13 cellular contexts compared by ENCODE assay signal in the genomic region with DNA sequence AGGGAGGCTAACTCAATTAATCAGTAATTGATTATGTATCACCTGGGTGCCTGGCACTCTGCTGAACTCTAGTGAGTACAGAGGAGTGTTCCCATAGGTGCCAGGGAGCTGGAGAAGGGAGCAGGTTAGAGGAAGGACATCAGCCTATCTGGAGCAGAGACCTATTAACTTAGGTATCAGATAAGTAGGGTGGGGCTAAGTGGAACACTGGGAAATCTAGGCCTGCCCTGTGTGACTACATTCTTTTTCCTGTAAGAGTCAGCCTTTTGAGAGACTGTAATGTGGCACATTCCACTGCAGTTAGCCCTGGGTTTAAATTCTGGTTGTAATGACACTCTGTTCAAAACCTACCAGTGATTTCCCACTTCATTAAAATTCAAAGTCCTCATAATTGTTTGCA. TPM values are rescaled to one million over a fixed set of nuclear protein-coding genes. Genes with fewer than 3 reads are reported as not detected.
DNase-seq lines count a peak whose midpoint lies in the region; ATAC-seq, FAIRE-seq and TF ChIP-seq lines count a peak whose summit lies in the region.
"Had no signal": no experiment of that assay in that cellular context is flagged by ENCODE, and none has a peak within 500 bp of the region (broad histone marks: within the 10 kb centered on the region; RNA-seq: fewer than 3 reads in every experiment).

No MANE protein-coding gene starts in this region.

- H3K27me3 Mint-ChIP-seq in stimulated activated memory B cell treated with anti-CD40 and anti-IgM and Interleukin-4, amounts not matched to agents 10 μg/mL and 1 μg/mL and 100 μg/mL, for 72 hours = no peaks in the 10 kb centered on the region
- H3K27me3 Mint-ChIP-seq in H9 (ENCODE audit: low read depth) = no peaks in the 10 kb centered on the region
- H3K27me3 Mint-ChIP-seq: activated CD8-positive, alpha-beta T cell treated with anti-CD3 and anti-CD28 coated beads for 36 hours had no signal

- in situ Hi-C loops in K562 (cut with MboI) = no loop called here

- TF ChIP-seq EP300 in K562 (IDR thresholded peaks at IDR 0.05; ENCODE audit: low read length) = no peak

- H3K4ac ChIP-seq in H9 (ENCODE audit: low read depth, low read length) = no peak overlapping the region

- peak overlapping the region; percentile 1 for H3K27ac Mint-ChIP-seq in stimulated activated memory B cell treated with anti-CD40 and anti-IgM and Interleukin-4, amounts not matched to agents 10 μg/mL and 1 μg/mL and 100 μg/mL, for 72 hours
- peak overlapping the region in 1 of 3 experiments; percentile 50; a peak in 2 of 7 replicates for H3K27ac Mint-ChIP-seq in H9

- no peaks in the 10 kb centered on the region for H3K23me2 ChIP-seq in H9 (ENCODE audit: insufficient read length, low read depth, low read length, poor library complexity, severe bottlenecking)

- no peak overlapping the region for H3K4me3 Mint-ChIP-seq in stimulated activated memory B cell treated with anti-CD40 and anti-IgM and Interleukin-4, amounts not matched to agents 10 μg/mL and 1 μg/mL and 100 μg/mL, for 72 hours
- no peak overlapping the region for H3K4me3 Mint-ChIP-seq in H9
- H3K4me3 Mint-ChIP-seq: activated CD8-positive, alpha-beta T cell treated with anti-CD3 and anti-CD28 coated beads for 36 hours had no signal

- H3K36me3 ChIP-seq in K562 (ENCODE audit: control insufficient read depth, insufficient read depth, low read length) = peaks cover 13% of the 10 kb centered on the region

- H3K56ac ChIP-seq in H9 (ENCODE audit: insufficient read length, low read depth, low read length) = no peak overlapping the region

- H2AFZ ChIP-seq in K562 (ENCODE audit: low read depth, low read length) (no peak overlapping the region), H9 (ENCODE audit: low read length) (no peak overlapping the region)

- no peak overlapping the region for H3K14ac ChIP-seq in H9 (ENCODE audit: insufficient read depth, low read length)

- no TSS peak for BruUV-seq in K562 (replicated peaks; lab: Mats Ljungman, UMichigan)

- no peak overlapping the region for H4K8ac ChIP-seq in H9 (replicated peaks; ENCODE audit: insufficient read length, low read depth, low read length)

- POLR2A ChIA-PET in K562 (lab: Yijun Ruan, JAX) = interaction anchor here (0.9 to 3.1 kb wide), 3 partner anchors 9 to 12 kb away, joined by 3 to 15 read pairs (median 4); a partner anchor contains a TSS

- H3K4me1 Mint-ChIP-seq in stimulated activated memory B cell treated with anti-CD40 and anti-IgM and Interleukin-4, amounts not matched to agents 10 μg/mL and 1 μg/mL and 100 μg/mL, for 72 hours = peaks cover 13% of the 10 kb centered on the region
- H3K4me1 Mint-ChIP-seq in H9 = no peaks in the 10 kb centered on the region

- H3K27me3 ChIP-seq in K562 (ENCODE audit: control insufficient read depth in 2 of 2, insufficient read depth in 2 of 2, low read length in 2 of 2) = no peaks in the 10 kb centered on the region
- no peaks in the 10 kb centered on the region for H3K27me3 ChIP-seq in H9 (ENCODE audit: insufficient read depth, low read length)
- H3K27me3 ChIP-seq: SJSA1 had no signal

- no peak overlapping the region for H2AK5ac ChIP-seq in H9 (ENCODE audit: insufficient read length, low read length)

- H3T11ph ChIP-seq in H9 (ENCODE audit: low read length) = no peak overlapping the region

- H3K79me1 ChIP-seq in H9 (ENCODE audit: insufficient read depth, low read depth, low read length, poor library complexity, severe bottlenecking) = no peaks in the 10 kb centered on the region

- no peak overlapping the region for H2BK120ac ChIP-seq in H9 (ENCODE audit: low read depth, low read length, poor library complexity, severe bottlenecking)

- no peak overlapping the region for H4K91ac ChIP-seq in H9 (ENCODE audit: insufficient read length, low read depth, low read length)

- H2BK5ac ChIP-seq in H9 (ENCODE audit: insufficient read length, low read length) = no peak overlapping the region

- H3K27ac ChIP-seq in K562 (ENCODE audit: extremely low read depth, low read depth, low read length) (0 out of 3 replicates have a peak overlapping the region, but pooled peaks have one; percentile 8), H9 (ENCODE audit: insufficient read length, low read depth, low read length) (no peak overlapping the region)
- H3K27ac ChIP-seq: SJSA1 had no signal

- H2BK15ac ChIP-seq in H9 (ENCODE audit: low read depth, low read length) = no peak overlapping the region

- CTCF ChIA-PET in K562 (lab: Yijun Ruan, JAX; ENCODE audit: low intra/inter-chr PET ratio) = no interaction called here

- H3K9me1 ChIP-seq in K562 (ENCODE audit: control insufficient read depth, insufficient read depth, low read length) = peaks cover 5% of the 10 kb centered on the region

- H3K79me2 ChIP-seq in K562 (ENCODE audit: control insufficient read depth, insufficient read depth, low read length) (peaks cover 27% of the 10 kb centered on the region), H9 (ENCODE audit: insufficient read depth, low read length) (no peaks in the 10 kb centered on the region)

- H3K9me3 ChIP-seq in K562 (replicated peaks; ENCODE audit: control insufficient read depth, insufficient read depth, low read depth, low read length) (peaks cover 3% of the 10 kb centered on the region; the same call in 1 of the 2 replicates), H9 (ENCODE audit: control insufficient read depth, low read depth, low read length) (no peaks in the 10 kb centered on the region)
- H3K9me3 ChIP-seq: SJSA1 had no signal

- DNase-seq in HK-2 (ENCODE audit: unreplicated experiment) = peak; percentile 11
- DNase-seq in K562 (ENCODE audit: extremely low read depth in 1 of 4, low spot score in 3 of 4) = peak in 1 of 4 experiments; percentile 37
- peak; percentile 47 for DNase-seq in iris pigment epithelial cell (ENCODE audit: low read depth)
- DNase-seq in DMS79 treated with DMSO at 0.1 percent for 48 hours (lab: John Stamatoyannopoulos, UW) = no peak
- no peak for DNase-seq in H9
- DNase-seq in NCI-H524 (lab: John Stamatoyannopoulos, UW) = no peak
- DNase-seq: activated CD8-positive, alpha-beta T cell treated with anti-CD3 and anti-CD28 coated beads for 36 hours; GF-D8 had no signal

- no peak overlapping the region for H4K5ac ChIP-seq in H9 (ENCODE audit: insufficient read length, low read depth, low read length)

- TF ChIP-seq CTCF in K562 (IDR thresholded peaks at IDR 0.05 in 2 of 3, conservative IDR thresholded peaks at IDR 0.05 in 1 of 3; ENCODE audit: insufficient read depth in 2 of 3, low read depth in 1 of 3, low read length in 3 of 3) (no peak), H9 (conservative IDR thresholded peaks at IDR 0.05) (no peak)

- TF ChIP-seq RAD21 in K562 (CRISPR knock-in tag; conservative IDR thresholded peaks at IDR 0.05 in 1 of 2, IDR thresholded peaks at IDR 0.05 in 1 of 2) = no peak

- H3K36me3 Mint-ChIP-seq in stimulated activated memory B cell treated with anti-CD40 and anti-IgM and Interleukin-4, amounts not matched to agents 10 μg/mL and 1 μg/mL and 100 μg/mL, for 72 hours = peaks cover 22% of the 10 kb centered on the region
- peaks cover 9 to 13% (median 9%) of the 10 kb centered on the region in 3 experiments; a peak in 6 of 7 replicates for H3K36me3 Mint-ChIP-seq in H9 (ENCODE audit: insufficient read depth in 1 of 3, low read depth in 3 of 3)

- no peak overlapping the region for H2BK20ac ChIP-seq in H9 (ENCODE audit: low read depth, low read length, poor library complexity, severe bottlenecking)

- H3K4me2 ChIP-seq in K562 (ENCODE audit: insufficient read depth, low read length) (peak overlapping the region; percentile 30; the same call in 1 of the 2 replicates), H9 (ENCODE audit: insufficient read depth, insufficient read length, low read length) (no peak overlapping the region)

- H3K23ac ChIP-seq in H9 (ENCODE audit: insufficient read length, low read depth, low read length) = no peak overlapping the region

- no peaks in the 10 kb centered on the region for H3K9me3 Mint-ChIP-seq in stimulated activated memory B cell treated with anti-CD40 and anti-IgM and Interleukin-4, amounts not matched to agents 10 μg/mL and 1 μg/mL and 100 μg/mL, for 72 hours
- no peaks in the 10 kb centered on the region for H3K9me3 Mint-ChIP-seq in H9
- H3K9me3 Mint-ChIP-seq: activated CD8-positive, alpha-beta T cell treated with anti-CD3 and anti-CD28 coated beads for 36 hours had no signal

- no peak for TF ChIP-seq POLR2A in K562 (conservative IDR thresholded peaks at IDR 0.05)

- H3K4me1 ChIP-seq in K562 (replicated peaks in 1 of 2; ENCODE audit: control insufficient read depth in 2 of 2, insufficient read depth in 2 of 2, low read length in 2 of 2) (peaks cover 7 to 18% of the 10 kb centered on the region in 2 experiments), H9 (ENCODE audit: insufficient read depth, low read length) (no peaks in the 10 kb centered on the region)
- H3K4me1 ChIP-seq: SJSA1 had no signal

- peak; percentile 79 for ATAC-seq in K562
- ATAC-seq in stimulated activated memory B cell treated with anti-CD40 and anti-IgM and Interleukin-4, amounts not matched to agents 10 μg/mL and 1 μg/mL and 100 μg/mL, for 72 hours = no peak
- ATAC-seq in HG03139 (IDR thresholded peaks at IDR 0.05; ENCODE audit: unreplicated experiment) = no peak
- ATAC-seq: activated CD8-positive, alpha-beta T cell treated with anti-CD3 and anti-CD28 coated beads for 36 hours; HepG2 had no signal

- H3K18ac ChIP-seq in H9 (ENCODE audit: insufficient read length, low read depth, low read length) = no peak overlapping the region

- no peak overlapping the region for H2BK12ac ChIP-seq in H9 (ENCODE audit: insufficient read length, low read depth, low read length)

- H4K20me1 ChIP-seq in K562 (replicated peaks; ENCODE audit: control insufficient read depth, insufficient read depth, low read length) = peaks cover 6% of the 10 kb centered on the region; the same call in 1 of the 2 replicates
- no peaks in the 10 kb centered on the region for H4K20me1 ChIP-seq in H9 (ENCODE audit: control insufficient read depth, insufficient read depth, insufficient read length)

- H3K4me3 ChIP-seq in K562 = no peak overlapping the region
- H3K4me3 ChIP-seq: SJSA1 had no signal

- no peak for FAIRE-seq in K562 (lab: Jason Lieb, UNC)
- FAIRE-seq: frontal cortex, HepG2 had no signal

- H3K9ac ChIP-seq in K562 (ENCODE audit: insufficient read depth in 1 of 2, low read depth in 2 of 2, low read length in 2 of 2) (peak overlapping the region in 1 of 2 experiments; percentile 77; a peak in 1 of 4 replicates), H9 (ENCODE audit: extremely low read depth, insufficient read length, low read length) (no peak overlapping the region)

- intact Hi-C loops in K562 (cut with micrococcal nuclease) = no loop called here

RNA-seq across cellular contexts. Expression of a gene that starts 12.7 kb away (rescaled TPM):
- total RNA-seq in K562 (2011; cell fraction: chromatin; rRNA removed; ENCODE audit: low replicate concordance) = 38.9 and 95.6 TPM in 2 replicates
- 20.0 and 21.6 TPM in 2 replicates for total RNA-seq in K562 (2011; cell fraction: nucleolus; rRNA removed)
- total RNA-seq in K562 (2011; cell fraction: nucleoplasm; rRNA removed) = 42.5 and 46.3 TPM in 2 replicates
- total RNA-seq in K562 (2014; rRNA removed) = 18.2 and 27.2 TPM in 2 replicates
- total RNA-seq in K562 (2014; rRNA removed; fragmentation: Illumina TruSeq; extraction: Trizol) = 27.1 and 31.5 TPM in 2 replicates
- 24.7 and 25.7 TPM in 2 replicates for total RNA-seq in K562 (2015; rRNA removed; fragmentation: Illumina TruSeq; extraction: Trizol)
- 23.1 and 23.8 TPM in 2 replicates for total RNA-seq in K562 (2021)
- 18.4 and 24.4 TPM in 2 replicates for polyA plus RNA-seq in K562 (2011; rRNA removed)
- 9.6 and 15.1 TPM in 2 replicates for polyA plus RNA-seq in K562 (2011; cell fraction: cytosol; rRNA removed)
- 23.7 and 41.6 TPM in 2 replicates for polyA plus RNA-seq in K562 (2011; cell fraction: nucleus; rRNA removed)
- polyA plus RNA-seq in K562 (2012) = 14.9 and 21.8 TPM in 2 replicates
- 26.9 and 31.3 TPM in 2 replicates for polyA plus RNA-seq in K562 (2014; fragmentation: Illumina TruSeq; extraction: Trizol)
- polyA plus RNA-seq in K562 (2014; fragmentation: Nextera tagmentation; extraction: Ambion mirVana) = 10 to 100 TPM; 23.1 to 27.4 TPM
- 16.9 and 18.6 TPM in 2 replicates for polyA plus RNA-seq in K562 (2014; rRNA removed)
- 20.1 and 32.5 TPM in 2 replicates for polyA minus RNA-seq in K562 (2011; rRNA and poly(A)+ RNA removed)
- polyA minus RNA-seq in K562 (2011; cell fraction: cytosol; rRNA and poly(A)+ RNA removed) = 9.1 and 14.3 TPM in 2 replicates
- 12.3 and 14.1 TPM in 2 replicates for polyA minus RNA-seq in K562 (2011; cell fraction: nucleus; rRNA and poly(A)+ RNA removed)
- 9.9 and 10.6 TPM in 2 replicates for total RNA-seq in H9 (2021)

RNA-seq across cellular contexts. Expression of a gene that starts 44.8 kb away (rescaled TPM):
- total RNA-seq in K562 (2011; cell fraction: chromatin; rRNA removed; ENCODE audit: low replicate concordance) = 20.9 and 25.0 TPM in 2 replicates
- total RNA-seq in K562 (2011; cell fraction: nucleolus; rRNA removed) = 24.2 and 25.8 TPM in 2 replicates
- total RNA-seq in K562 (2011; cell fraction: nucleoplasm; rRNA removed) = 22.5 and 26.0 TPM in 2 replicates
- 70.7 and 79.1 TPM in 2 replicates for total RNA-seq in K562 (2014; rRNA removed)
- 74.6 and 79.6 TPM in 2 replicates for total RNA-seq in K562 (2014; rRNA removed; fragmentation: Illumina TruSeq; extraction: Trizol)
- 80.1 and 87.9 TPM in 2 replicates for total RNA-seq in K562 (2015; rRNA removed; fragmentation: Illumina TruSeq; extraction: Trizol)
- total RNA-seq in K562 (2021) = 66.7 and 75.3 TPM in 2 replicates
- 89.6 and 101 TPM in 2 replicates for polyA plus RNA-seq in K562 (2011; rRNA removed)
- polyA plus RNA-seq in K562 (2011; cell fraction: cytosol; rRNA removed) = 74.3 and 80.9 TPM in 2 replicates
- polyA plus RNA-seq in K562 (2011; cell fraction: nucleus; rRNA removed) = 37.2 and 44.2 TPM in 2 replicates
- 53.6 and 64.5 TPM in 2 replicates for polyA plus RNA-seq in K562 (2012)
- polyA plus RNA-seq in K562 (2014; fragmentation: Illumina TruSeq; extraction: Trizol) = 107 and 132 TPM in 2 replicates
- 10 to 100 TPM; 16.2 to 20.2 TPM for polyA plus RNA-seq in K562 (2014; fragmentation: Nextera tagmentation; extraction: Ambion mirVana)
- polyA plus RNA-seq in K562 (2014; rRNA removed) = 83.0 and 89.5 TPM in 2 replicates
- 120 and 129 TPM in 2 replicates for polyA minus RNA-seq in K562 (2011; rRNA and poly(A)+ RNA removed)
- polyA minus RNA-seq in K562 (2011; cell fraction: cytosol; rRNA and poly(A)+ RNA removed) = 48.7 and 53.1 TPM in 2 replicates
- 12.4 and 24.0 TPM in 2 replicates for polyA minus RNA-seq in K562 (2011; cell fraction: nucleus; rRNA and poly(A)+ RNA removed)
- 58.8 and 59.9 TPM in 2 replicates for total RNA-seq in H9 (2021)

Comparison
In these comparisons a context has a peak if more than half of its experiments do, and no peak if none do; other contexts are left out.
1. DNase-seq: peak in HK-2 (single experiment) and iris pigment epithelial cell (single experiment); none in DMS79 treated with DMSO at 0.1 percent for 48 hours (single experiment), H9 (single experiment) and NCI-H524 (0 of 2).